ENCODE assay signal across 1 cellular context in the genomic region with DNA sequence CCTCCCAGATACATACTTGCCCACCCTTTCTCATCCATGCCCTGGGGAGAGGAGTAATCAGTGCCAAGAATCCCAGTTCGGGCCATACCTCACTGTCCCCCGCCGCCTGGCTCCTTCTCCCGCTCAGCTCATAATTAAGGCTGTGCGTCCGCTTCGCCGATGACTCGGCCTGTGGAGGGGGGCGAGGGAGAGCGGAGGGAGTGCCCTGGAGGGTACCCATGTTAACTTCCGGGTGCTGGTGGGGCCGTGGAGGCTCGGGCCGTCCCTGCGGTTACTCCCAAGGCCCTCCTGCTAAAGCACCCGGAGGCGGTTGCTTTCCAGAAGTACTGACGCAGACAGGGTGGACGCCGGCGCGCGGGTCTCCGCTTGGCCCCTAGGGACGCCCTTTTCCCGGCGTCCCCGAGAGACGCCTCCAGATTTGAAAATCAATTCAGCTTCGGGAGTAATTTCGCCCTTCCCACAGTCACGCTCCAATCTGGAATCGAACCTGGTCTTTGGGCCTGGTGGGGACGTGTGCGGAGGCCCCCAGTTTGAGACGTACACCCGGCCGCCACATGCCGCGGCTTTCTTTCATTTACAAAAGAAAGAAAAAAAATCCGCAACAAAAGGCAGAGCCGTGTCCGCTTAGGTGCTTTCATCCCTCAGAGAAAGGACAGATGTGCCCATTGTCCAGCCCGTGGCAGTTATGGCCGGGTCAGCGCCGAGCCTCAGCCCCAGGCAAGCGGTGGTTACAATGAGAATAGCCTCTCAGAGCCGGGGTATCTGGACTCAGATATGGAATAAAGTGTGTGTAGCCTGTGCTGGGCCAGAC.
TF ChIP-seq lines count a peak whose summit lies in the region.

No MANE protein-coding gene starts in this region.

TF ChIP-seq in liver, 16 proteins besides CTCF, POLR2A, EP300 and RAD21 (continued from another document):
- TF ChIP-seq, protein P1, sequence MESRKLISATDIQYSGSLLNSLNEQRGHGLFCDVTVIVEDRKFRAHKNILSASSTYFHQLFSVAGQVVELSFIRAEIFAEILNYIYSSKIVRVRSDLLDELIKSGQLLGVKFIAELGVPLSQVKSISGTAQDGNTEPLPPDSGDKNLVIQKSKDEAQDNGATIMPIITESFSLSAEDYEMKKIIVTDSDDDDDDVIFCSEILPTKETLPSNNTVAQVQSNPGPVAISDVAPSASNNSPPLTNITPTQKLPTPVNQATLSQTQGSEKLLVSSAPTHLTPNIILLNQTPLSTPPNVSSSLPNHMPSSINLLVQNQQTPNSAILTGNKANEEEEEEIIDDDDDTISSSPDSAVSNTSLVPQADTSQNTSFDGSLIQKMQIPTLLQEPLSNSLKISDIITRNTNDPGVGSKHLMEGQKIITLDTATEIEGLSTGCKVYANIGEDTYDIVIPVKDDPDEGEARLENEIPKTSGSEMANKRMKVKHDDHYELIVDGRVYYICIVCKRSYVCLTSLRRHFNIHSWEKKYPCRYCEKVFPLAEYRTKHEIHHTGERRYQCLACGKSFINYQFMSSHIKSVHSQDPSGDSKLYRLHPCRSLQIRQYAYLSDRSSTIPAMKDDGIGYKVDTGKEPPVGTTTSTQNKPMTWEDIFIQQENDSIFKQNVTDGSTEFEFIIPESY (IDR thresholded peaks at IDR 0.05), result no peak
- TF ChIP-seq HNF4G (IDR thresholded peaks at IDR 0.05) (no peak), RXRA (IDR thresholded peaks at IDR 0.05) (peak in 1 of 2 donors; percentile 23)
